In the genomic region with DNA sequence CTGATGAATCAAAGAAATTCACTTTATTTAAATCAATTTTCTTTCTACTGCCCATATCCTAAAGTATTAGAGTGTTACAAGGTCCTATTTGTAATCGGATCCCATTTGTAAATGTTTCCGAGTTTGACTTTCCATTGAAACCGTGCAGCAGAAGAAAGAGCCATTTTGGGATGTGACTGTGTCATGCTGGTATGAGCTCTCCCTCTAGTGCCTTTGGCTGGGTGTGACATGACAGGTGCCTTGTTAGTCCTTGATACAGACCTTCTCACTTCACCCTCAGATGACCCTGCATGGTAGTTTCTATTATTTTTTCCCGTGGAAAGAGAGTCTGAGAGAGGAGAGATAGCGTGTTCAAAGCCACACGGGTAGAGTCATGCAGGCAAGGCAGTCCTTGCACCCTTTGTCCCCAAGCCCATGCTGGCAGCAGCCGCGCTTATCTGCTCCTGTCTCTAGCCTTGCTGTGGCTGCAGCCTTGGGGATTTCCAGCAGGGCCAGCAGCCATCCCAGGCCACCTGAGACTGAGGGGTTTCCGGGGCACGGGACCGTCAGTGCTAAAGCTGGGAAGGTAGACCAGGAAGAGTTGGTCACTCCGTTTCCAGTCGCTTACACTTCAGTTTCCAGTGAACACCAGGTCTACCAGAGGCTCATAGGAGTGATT, we compare ENCODE assay signal across 8 cellular contexts. TPM values are rescaled to one million over a fixed set of nuclear protein-coding genes. Genes with fewer than 3 reads are reported as not detected.
DNase-seq lines count a peak whose midpoint lies in the region; ATAC-seq, FAIRE-seq and TF ChIP-seq lines count a peak whose summit lies in the region.

No MANE protein-coding gene starts in this region.

- ATAC-seq in GM18502 (IDR thresholded peaks at IDR 0.05; ENCODE audit: poor library complexity, unreplicated experiment): no peak

- H3K9me3 ChIP-seq in cardiac muscle cell (ENCODE audit: low read depth): no peaks in the 10 kb centered on the region

- no peak overlapping the region for H3K4me3 Mint-ChIP-seq in CD14-positive monocyte

- TF ChIP-seq CTCF in CD14-positive monocyte (IDR thresholded peaks at IDR 0.05): peak; percentile 55
- peak; percentile 35 for TF ChIP-seq CTCF in cardiac muscle cell (IDR thresholded peaks at IDR 0.05; ENCODE audit: low read depth, low read length)

- peaks cover 12 to 16% of the 10 kb centered on the region in 2 donors for H3K36me3 Mint-ChIP-seq in CD14-positive monocyte

- peaks cover 2 to 9% (median 4%) of the 10 kb centered on the region in 7 donors for H3K9me3 Mint-ChIP-seq in CD14-positive monocyte

- peak; percentile 90 for FAIRE-seq in H54 (lab: Jason Lieb, UNC)

- DNase-seq in CD14-positive monocyte (ENCODE audit: low spot score): no peak
- no peak for DNase-seq in H54 (ENCODE audit: insufficient read length, low spot score)
- DNase-seq in RPMI8226: peak; percentile 54
- peak; percentile 47 to 72 for DNase-seq in cardiac muscle cell (ENCODE audit: low read depth in 1 of 2, low spot score in 1 of 2)
- DNase-seq in cerebellum (ENCODE audit: low spot score): no peak
- no peak for DNase-seq in NCI-H1436 treated with DMSO at 0.1 percent for 48 hours (lab: John Stamatoyannopoulos, UW)
- DNase-seq in amniotic stem cell (lab: John Stamatoyannopoulos, UW): no peak

- H3K36me3 ChIP-seq in cardiac muscle cell: no peaks in the 10 kb centered on the region

- TF ChIP-seq POLR2A in H54 (IDR thresholded peaks at IDR 0.05; ENCODE audit: low read depth, low read length): no peak

- peak overlapping the region in 1 of 7 donors; percentile 42 for H3K27ac Mint-ChIP-seq in CD14-positive monocyte

- intact Hi-C loops in CD14-positive monocyte (cut with micrococcal nuclease): no loop called here

- peak overlapping the region; percentile 41 for H3K27ac ChIP-seq in cardiac muscle cell

- peaks cover 2 to 12% (median 8%) of the 10 kb centered on the region in 3 donors for H3K27me3 Mint-ChIP-seq in CD14-positive monocyte (ENCODE audit: low read depth in 3 of 3)

- no peaks in the 10 kb centered on the region for H3K4me1 ChIP-seq in cardiac muscle cell (ENCODE audit: low read depth)

- H3K4me1 Mint-ChIP-seq in CD14-positive monocyte: no peaks in the 10 kb centered on the region

- no peaks in the 10 kb centered on the region for H3K27me3 ChIP-seq in cardiac muscle cell

- no peak overlapping the region for H3K4me3 ChIP-seq in cardiac muscle cell

RNA-seq across cellular contexts. Expression of gene CHMP1B, which starts 21.4 kb away (rescaled TPM):
- polyA plus RNA-seq in CD14-positive monocyte (100 to 1,000 TPM in 1 of 2 donors, 10 to 100 TPM in 1; 95.2 to 105 TPM), cardiac muscle cell (46.9 and 52.7 TPM in 2 replicates)
- total RNA-seq in cardiac muscle cell (42.8 TPM in 2 replicates), cerebellum (32.2 TPM)

RNA-seq across cellular contexts. Expression of gene MPPE1, which starts 35.5 kb away (rescaled TPM):
- polyA plus RNA-seq in CD14-positive monocyte: 10 to 100 TPM; 53.4 to 92.3 TPM
- total RNA-seq in cardiac muscle cell: 11.2 and 14.0 TPM in 2 replicates
- 34.4 and 44.1 TPM in 2 replicates for polyA plus RNA-seq in cardiac muscle cell
- 21.6 TPM for total RNA-seq in cerebellum

Comparison
In these comparisons a context has a peak if more than half of its experiments do, and no peak if none do; other contexts are left out.
1. DNase-seq: peak in RPMI8226 (single experiment) and cardiac muscle cell (2 of 2); none in CD14-positive monocyte (single experiment), H54 (single experiment), cerebellum (single experiment), NCI-H1436 treated with DMSO at 0.1 percent for 48 hours (single experiment) and amniotic stem cell (single experiment).